23 cellular contexts compared by ENCODE assay signal in genomic region chr3:12299026-12299425, GRCh38. TPM values are rescaled to one million over a fixed set of nuclear protein-coding genes. Genes with fewer than 3 reads are reported as not detected.
DNase-seq lines count a peak whose midpoint lies in the region; ATAC-seq and TF ChIP-seq lines count a peak whose summit lies in the region.
"Had no signal": no experiment of that assay in that cellular context is flagged by ENCODE, and none has a peak within 500 bp of the region (broad histone marks: within the 10 kb centered on the region; RNA-seq: fewer than 3 reads in every experiment).

No MANE protein-coding gene starts in this region.

- 54% methylated on average over 8 of the region's 8 CpGs for WGBS in smooth muscle cell (ENCODE audit: low lambda C conversion rate)

- no peaks in the 10 kb centered on the region for H3K36me3 ChIP-seq in smooth muscle cell (ENCODE audit: low read depth)
- H3K36me3 ChIP-seq: Peyer's patch had no signal

- H3K9me3 Mint-ChIP-seq in type B pancreatic cell: no peaks in the 10 kb centered on the region
- H3K9me3 Mint-ChIP-seq: CD4-positive, alpha-beta memory T cell had no signal

- H3K4me2 ChIP-seq in smooth muscle cell: no peak overlapping the region

- TF ChIP-seq CTCF in fibroblast of the aortic adventitia (IDR thresholded peaks at IDR 0.05; ENCODE audit: insufficient read depth, low read length) (no peak), smooth muscle cell (IDR thresholded peaks at IDR 0.05; ENCODE audit: borderline replicate concordance, insufficient read depth, poor library complexity, severe bottlenecking) (no peak), type B pancreatic cell (conservative IDR thresholded peaks at IDR 0.05) (no peak)

- peaks cover 4% of the 10 kb centered on the region for H3K4me1 Mint-ChIP-seq in type B pancreatic cell (ENCODE audit: unreplicated experiment)
- H3K4me1 Mint-ChIP-seq: CD4-positive, alpha-beta memory T cell had no signal

- H4K20me1 ChIP-seq in smooth muscle cell (ENCODE audit: low read depth): no peaks in the 10 kb centered on the region

- no peaks in the 10 kb centered on the region for H3K27me3 ChIP-seq in smooth muscle cell (ENCODE audit: low read depth)
- H3K27me3 ChIP-seq: Peyer's patch had no signal

- H3K79me2 ChIP-seq in smooth muscle cell (ENCODE audit: low read depth): peaks cover 6% of the 10 kb centered on the region

- H3K9me3 ChIP-seq in smooth muscle cell (replicated peaks; ENCODE audit: low read depth): no peaks in the 10 kb centered on the region
- H3K9me3 ChIP-seq: Peyer's patch had no signal

- no peaks in the 10 kb centered on the region for H3K4me1 ChIP-seq in smooth muscle cell (ENCODE audit: low read depth)

- no peaks in the 10 kb centered on the region for H3F3A ChIP-seq in smooth muscle cell (ENCODE audit: low read depth)

- no peaks in the 10 kb centered on the region for H3K36me3 Mint-ChIP-seq in type B pancreatic cell
- H3K36me3 Mint-ChIP-seq: CD4-positive, alpha-beta memory T cell had no signal

- peak; percentile 8 for DNase-seq in EH (ENCODE audit: low read depth)
- DNase-seq in HT-29 (ENCODE audit: low spot score): peak; percentile 32
- DNase-seq in fibroblast of the aortic adventitia (ENCODE audit: low read depth): peak; percentile 20
- no peak for DNase-seq in smooth muscle cell (lab: John Stamatoyannopoulos, UW; ENCODE audit: unreplicated experiment)
- no peak for DNase-seq in T1000 (lab: John Stamatoyannopoulos, UW)
- DNase-seq in type B pancreatic cell (ENCODE audit: extremely low spot score, unreplicated experiment): no peak
- DNase-seq: C1 segment of cervical spinal cord; CD4-positive, alpha-beta memory T cell; COR-L47; DMS53; GOT3; KBM-7; MM.1S; NCI-H1417; NCI-H1694 treated with DMSO at 0.1 percent for 48 hours; NCI-H2081; NCI-H2227 treated with DMSO at 0.1 percent for 48 hours; NCI-H69; Peyer's patch; SHP77 treated with DMSO at 0.1 percent for 48 hours; SW 1271 had no signal

- peak overlapping the region; percentile 82 for H3K27ac ChIP-seq in smooth muscle cell (ENCODE audit: low read depth)
- H3K27ac ChIP-seq: Peyer's patch had no signal

- H3K4me3 Mint-ChIP-seq in type B pancreatic cell: no peak overlapping the region
- H3K4me3 Mint-ChIP-seq: CD4-positive, alpha-beta memory T cell had no signal

- no peak for ATAC-seq in HG02571 (IDR thresholded peaks at IDR 0.05; ENCODE audit: unreplicated experiment)
- ATAC-seq: GM12878 had no signal

- H3K4me3 ChIP-seq in fibroblast of the aortic adventitia (ENCODE audit: low read depth, low read length) (no peak overlapping the region), smooth muscle cell (no peak overlapping the region)
- H3K4me3 ChIP-seq: GM12878, Peyer's patch had no signal

- H2AFZ ChIP-seq in smooth muscle cell (ENCODE audit: low read depth): no peak overlapping the region

- H3K27ac Mint-ChIP-seq in type B pancreatic cell: no peak overlapping the region
- H3K27ac Mint-ChIP-seq: CD4-positive, alpha-beta memory T cell had no signal

- H3K27me3 Mint-ChIP-seq in type B pancreatic cell: no peaks in the 10 kb centered on the region

- peak overlapping the region; percentile 24 for H3K9ac ChIP-seq in smooth muscle cell (ENCODE audit: low read depth)

RNA-seq across cellular contexts. Expression of gene PPARG, which starts 10.2 kb away (rescaled TPM):
- total RNA-seq in HT-29 (2014; rRNA removed; shearing (Covaris generic)): 60.2 and 64.8 TPM in 2 replicates
- total RNA-seq in fibroblast of the aortic adventitia (ENCODE audit: low replicate concordance) (11.1 and 39.4 TPM in 2 replicates), smooth muscle cell (8.5 and 10.2 TPM in 2 replicates), type B pancreatic cell (ENCODE audit: low replicate concordance) (21.5 and 28.8 TPM in 2 replicates)
- polyA plus RNA-seq in smooth muscle cell: 1.5 and 7.8 TPM in 2 replicates

Comparison
In these comparisons a context has a peak if more than half of its experiments do, and no peak if none do; other contexts are left out.
1. DNase-seq: peak in EH (single experiment), HT-29 (single experiment) and fibroblast of the aortic adventitia (single experiment); none in smooth muscle cell (single experiment), T1000 (single experiment) and type B pancreatic cell (single experiment).